In the genomic region with DNA sequence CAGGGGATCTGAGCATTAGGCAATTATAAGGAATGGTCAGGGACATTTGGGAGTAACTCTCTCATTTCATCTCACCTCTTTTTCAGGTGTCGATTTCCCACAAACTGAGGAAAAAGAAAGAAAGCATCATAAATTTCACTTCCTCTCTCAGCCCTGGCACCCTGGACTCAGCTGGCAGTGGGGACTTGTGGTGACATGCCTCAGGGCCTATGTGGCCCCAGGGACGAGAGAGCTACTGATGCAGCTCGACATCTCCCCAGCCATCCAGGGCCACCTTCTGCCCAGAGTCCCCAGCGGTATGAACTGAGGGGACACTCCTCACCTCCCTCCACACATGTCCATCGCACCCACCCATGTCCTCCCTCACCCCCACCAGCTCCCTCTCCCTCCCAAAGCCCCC, we compare ENCODE assay signal across 11 cellular contexts. TPM values are rescaled to one million over a fixed set of nuclear protein-coding genes. Genes with fewer than 3 reads are reported as not detected.
DNase-seq lines count a peak whose midpoint lies in the region; ATAC-seq and TF ChIP-seq lines count a peak whose summit lies in the region.
"Had no signal": no experiment of that assay in that cellular context is flagged by ENCODE, and none has a peak within 500 bp of the region (broad histone marks: within the 10 kb centered on the region; RNA-seq: fewer than 3 reads in every experiment).

No MANE protein-coding gene starts in this region.

- ATAC-seq in GM18867 (IDR thresholded peaks at IDR 0.05; ENCODE audit: unreplicated experiment) (peak; percentile 70), HG03108 (IDR thresholded peaks at IDR 0.05; ENCODE audit: unreplicated experiment) (peak; percentile 79)
- ATAC-seq in stimulated activated memory B cell treated with anti-CD40 and anti-IgM and Interleukin-4, amounts not matched to agents 10 μg/mL and 1 μg/mL and 100 μg/mL, for 72 hours = peak; percentile 97

- H3K27ac Mint-ChIP-seq in stimulated activated memory B cell treated with anti-CD40 and anti-IgM and Interleukin-4, amounts not matched to agents 10 μg/mL and 1 μg/mL and 100 μg/mL, for 72 hours = no peak overlapping the region

- DNase-seq in breast epithelium (ENCODE audit: low spot score in 2 of 2) (no peak), NCI-H526 (lab: John Stamatoyannopoulos, UW) (no peak), NCI-H748 treated with DMSO at 0.1 percent for 48 hours (lab: John Stamatoyannopoulos, UW) (no peak), NCI-H2171 treated with DMSO at 0.1 percent for 48 hours (lab: John Stamatoyannopoulos, UW) (no peak), mucosa of gallbladder (ENCODE audit: low spot score) (no peak)
- DNase-seq: activated T-cell treated with anti-CD3 and anti-CD28 coated beads, Interleukin-2, amount 50 U/mL, for 1 hour; NCI-H774; T-helper 2 cell had no signal

- no peaks in the 10 kb centered on the region for H3K36me3 Mint-ChIP-seq in stimulated activated memory B cell treated with anti-CD40 and anti-IgM and Interleukin-4, amounts not matched to agents 10 μg/mL and 1 μg/mL and 100 μg/mL, for 72 hours

- H3K36me3 ChIP-seq in breast epithelium = peaks cover 14% of the 10 kb centered on the region

- H3K4me3 ChIP-seq in breast epithelium = no peak overlapping the region

- H3K4me1 ChIP-seq in breast epithelium = peaks cover 4 to 19% of the 10 kb centered on the region in 2 donors

- peaks cover 80% of the 10 kb centered on the region for H3K27me3 Mint-ChIP-seq in stimulated activated memory B cell treated with anti-CD40 and anti-IgM and Interleukin-4, amounts not matched to agents 10 μg/mL and 1 μg/mL and 100 μg/mL, for 72 hours

- no peaks in the 10 kb centered on the region for H3K9me3 ChIP-seq in breast epithelium

- H3K4me1 Mint-ChIP-seq in stimulated activated memory B cell treated with anti-CD40 and anti-IgM and Interleukin-4, amounts not matched to agents 10 μg/mL and 1 μg/mL and 100 μg/mL, for 72 hours = peaks cover 41% of the 10 kb centered on the region

- no peak for TF ChIP-seq POLR2A in breast epithelium (IDR thresholded peaks at IDR 0.05)

- no peak overlapping the region for H3K4me3 Mint-ChIP-seq in stimulated activated memory B cell treated with anti-CD40 and anti-IgM and Interleukin-4, amounts not matched to agents 10 μg/mL and 1 μg/mL and 100 μg/mL, for 72 hours

- TF ChIP-seq CTCF in breast epithelium (IDR thresholded peaks at IDR 0.05) = no peak

- peak overlapping the region; percentile 22 to 82 for H3K27ac ChIP-seq in breast epithelium

- intact Hi-C loops in breast epithelium (cut with DNase I; ENCODE audit: low total_unique reads) = no loop called here

- no peaks in the 10 kb centered on the region for H3K9me3 Mint-ChIP-seq in stimulated activated memory B cell treated with anti-CD40 and anti-IgM and Interleukin-4, amounts not matched to agents 10 μg/mL and 1 μg/mL and 100 μg/mL, for 72 hours

- H3K27me3 ChIP-seq in breast epithelium = no peaks in the 10 kb centered on the region

RNA-seq across cellular contexts. Expression of a gene that starts 11.7 kb away (rescaled TPM):
- total RNA-seq in breast epithelium = 100 to 1,000 TPM; 232 to 256 (median 238) TPM
- 155 TPM for total RNA-seq in mucosa of gallbladder

RNA-seq across cellular contexts. Expression of a gene that starts 19.7 kb away (rescaled TPM):
- total RNA-seq in breast epithelium (10 to 100 TPM; 11.9 to 43.6 (median 42.4) TPM), mucosa of gallbladder (64.9 TPM)

RNA-seq across cellular contexts. Expression of a gene that starts 45.2 kb away (rescaled TPM):
- total RNA-seq in breast epithelium = 100 to 1,000 TPM in 1 of 3 donors, 10 to 100 TPM in 1, 1 to 10 TPM in 1; 1.3 to 175 (median 93.7) TPM
- total RNA-seq in mucosa of gallbladder = 52.7 TPM

RNA-seq across cellular contexts. Expression of a gene that starts 53.8 kb away (rescaled TPM):
- total RNA-seq in breast epithelium (100 to 1,000 TPM in 2 of 3 donors, 10 to 100 TPM in 1; 90.1 to 115 (median 108) TPM), mucosa of gallbladder (180 TPM)
